Comparison of ENCODE assay signal across 18 cellular contexts in the genomic region with DNA sequence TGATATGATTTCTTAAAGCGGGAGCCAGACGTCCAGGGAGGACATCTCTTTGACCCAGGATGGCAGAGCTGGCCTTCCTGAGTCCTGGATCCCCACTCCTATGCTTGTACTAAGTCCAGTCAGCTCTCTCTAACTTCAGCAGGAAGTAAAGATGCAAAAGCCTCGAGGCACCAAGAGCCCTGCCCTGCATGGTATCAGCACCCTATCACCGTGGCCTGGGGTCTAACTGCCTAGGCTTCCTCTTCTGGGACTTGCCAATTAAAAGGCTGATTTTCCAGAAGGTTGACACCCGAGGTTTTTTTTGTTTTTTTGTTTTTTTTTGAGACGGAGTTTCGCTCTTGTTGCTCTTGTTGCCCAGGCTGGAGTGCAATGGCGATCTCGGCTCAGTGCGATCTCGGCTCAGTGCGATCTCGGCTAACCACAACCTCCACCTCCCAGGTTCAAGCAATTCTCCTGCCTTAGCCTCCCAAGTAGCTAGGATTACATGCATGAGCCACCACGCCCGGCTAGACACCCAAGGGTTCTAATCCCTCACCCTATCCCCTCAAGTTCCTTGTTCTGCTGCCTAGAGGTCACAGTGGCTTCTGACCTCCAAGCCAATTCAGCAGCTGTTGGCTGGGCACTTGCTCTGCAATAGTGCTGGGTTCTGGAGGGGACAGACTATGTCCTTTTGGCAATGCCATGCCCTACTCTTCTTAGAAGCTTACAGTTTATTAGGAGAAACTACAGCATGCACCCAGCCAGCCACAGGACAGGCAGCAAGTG.
"Had no signal": no experiment of that assay in that cellular context is flagged by ENCODE, and none has a peak within 500 bp of the region (broad histone marks: within the 10 kb centered on the region; RNA-seq: fewer than 3 reads in every experiment).

No MANE protein-coding gene starts in this region.

- H3K4me3 ChIP-seq: tibial nerve had no signal

- H2AFZ ChIP-seq: parathyroid adenoma had no signal

- H3K27ac ChIP-seq: epithelial cell of prostate, parathyroid adenoma, tibial nerve had no signal

- H3K36me3 ChIP-seq: tibial nerve had no signal

- ATAC-seq: activated T-cell treated with anti-CD3 and anti-CD28 coated beads, Interleukin-2, amount 50 U/mL, for 72 hours; SK-N-SH treated with all-trans-retinoic acid at 6 μM for 48 hours had no signal

- H3K27me3 ChIP-seq: tibial nerve had no signal

- H3K79me2 ChIP-seq: parathyroid adenoma had no signal

- H3K9ac ChIP-seq: parathyroid adenoma had no signal

- H3K4me1 ChIP-seq: parathyroid adenoma had no signal

- DNase-seq: activated CD4-positive, alpha-beta T cell treated with anti-CD3 and anti-CD28 coated beads, Interleukin-2, amount 10 ng/mL, durations not matched to agents 7 days and 5 days; activated CD4-positive, CD25-positive, alpha-beta regulatory T cell; activated CD8-positive, alpha-beta memory T cell treated with anti-CD3 and anti-CD28 coated beads, Interleukin-2, amount 50 U/mL, for 48 hours; activated naive CD8-positive, alpha-beta T cell treated with anti-CD3 and anti-CD28 coated beads for 36 hours; activated T-cell treated with anti-CD3 and anti-CD28 coated beads, Interleukin-2, amount 50 U/mL, for 72 hours; cerebellar nuclear complex; foreskin melanocyte; head of caudate nucleus; kidney glomerular epithelial cell; stimulated activated CD4-positive, alpha-beta T cell treated with anti-CD3 and anti-CD28 coated beads, Interleukin-15, amount 100 ng/mL, for 24 hours; stimulated activated CD4-positive, alpha-beta T cell treated with anti-CD3 and anti-CD28 coated beads, Interleukin-4, amount 100 ng/mL, for 1 hour; stimulated activated naive CD4-positive, alpha-beta T cell; substantia nigra; T-helper 1 cell had no signal
